In the genomic region with DNA sequence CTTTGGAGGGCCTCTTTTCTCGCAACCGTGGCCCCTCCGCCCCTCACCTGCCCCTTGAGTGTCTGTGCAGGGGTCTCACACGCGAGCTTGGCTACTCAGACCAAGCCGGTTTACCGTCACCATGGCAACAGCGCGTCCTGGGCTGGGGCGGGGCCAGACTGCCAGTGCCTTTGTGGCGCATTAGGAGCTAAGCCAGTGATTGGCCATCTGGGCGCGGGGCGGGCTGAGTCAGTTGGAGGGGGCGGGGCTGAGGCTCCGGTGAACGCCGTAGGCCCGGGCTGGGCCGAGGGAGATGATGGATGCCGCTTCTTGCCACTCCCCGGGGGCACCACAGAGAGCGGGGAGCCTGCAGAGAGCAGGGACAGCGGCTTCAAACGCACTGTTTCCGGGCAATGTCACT, we compare ENCODE assay signal across 8 cellular contexts. TPM values are rescaled to one million over a fixed set of nuclear protein-coding genes. Genes with fewer than 3 reads are reported as not detected.
A peak's percentile ranks its signal among the peaks of the same experiment; 100 is the strongest.
DNase-seq lines count a peak whose midpoint lies in the region; ATAC-seq and TF ChIP-seq lines count a peak whose summit lies in the region.

No MANE protein-coding gene starts in this region.

- intact Hi-C loops in left cardiac atrium (cut with DNase I), result no loop called here

- H3K9ac ChIP-seq in parathyroid adenoma, result no peak overlapping the region

- H3K4me1 Mint-ChIP-seq in T-helper 1 cell treated with Interleukin-12 subunit alpha and Interleukin-12 subunit beta and Interleukin-4 antibody, amounts not matched to agents 30 μg/mL and 1 μg/mL, for 36 hours (ENCODE audit: low read depth), result peaks cover 23% of the 10 kb centered on the region

- no peak overlapping the region for H3K4me2 ChIP-seq in parathyroid adenoma (ENCODE audit: low read length)

- H3K4me3 ChIP-seq in astrocyte of the cerebellum (ENCODE audit: low read depth, low read length), result peak overlapping the region; percentile 26
- H3K4me3 ChIP-seq in parathyroid adenoma (ENCODE audit: low read depth, low read length), result no peak overlapping the region

- no peaks in the 10 kb centered on the region for H3K27me3 ChIP-seq in parathyroid adenoma (ENCODE audit: control insufficient read depth, insufficient read depth, low read length)

- no peak overlapping the region for H3K27ac ChIP-seq in parathyroid adenoma

- peaks cover 4% of the 10 kb centered on the region for H3K4me1 ChIP-seq in parathyroid adenoma

- H3K27ac Mint-ChIP-seq in T-helper 1 cell treated with Interleukin-12 subunit alpha and Interleukin-12 subunit beta and Interleukin-4 antibody, amounts not matched to agents 30 μg/mL and 1 μg/mL, for 36 hours, result peak overlapping the region; percentile 45

- no peaks in the 10 kb centered on the region for H3K9me3 ChIP-seq in parathyroid adenoma (ENCODE audit: control insufficient read depth, low read length)

- H3K27me3 Mint-ChIP-seq in T-helper 1 cell treated with Interleukin-12 subunit alpha and Interleukin-12 subunit beta and Interleukin-4 antibody, amounts not matched to agents 30 μg/mL and 1 μg/mL, for 36 hours (ENCODE audit: low read depth), result peaks cover 5% of the 10 kb centered on the region

- DNase-seq in D341Med (ENCODE audit: low spot score) (peak; percentile 69), astrocyte of the cerebellum (ENCODE audit: low read depth) (peak; percentile 37), left cardiac atrium (peak; percentile 94), superior temporal gyrus (ENCODE audit: extremely low spot score) (peak; percentile 94), NCI-H1105 treated with DMSO at 0.1 percent for 48 hours (lab: John Stamatoyannopoulos, UW) (no peak)

- H3K36me3 ChIP-seq in parathyroid adenoma (ENCODE audit: control insufficient read depth, insufficient read depth, low read length), result no peaks in the 10 kb centered on the region

- no peaks in the 10 kb centered on the region for H3K9me3 Mint-ChIP-seq in T-helper 1 cell treated with Interleukin-12 subunit alpha and Interleukin-12 subunit beta and Interleukin-4 antibody, amounts not matched to agents 30 μg/mL and 1 μg/mL, for 36 hours

- H2AFZ ChIP-seq in parathyroid adenoma, result peak overlapping the region; percentile 91

- no peaks in the 10 kb centered on the region for H3K79me2 ChIP-seq in parathyroid adenoma

- TF ChIP-seq CTCF in astrocyte of the cerebellum (IDR thresholded peaks at IDR 0.05; ENCODE audit: low read depth, low read length, missing control alignments) (no peak), parathyroid adenoma (IDR thresholded peaks at IDR 0.05) (no peak)

- no peaks in the 10 kb centered on the region for H3K36me3 Mint-ChIP-seq in T-helper 1 cell treated with Interleukin-12 subunit alpha and Interleukin-12 subunit beta and Interleukin-4 antibody, amounts not matched to agents 30 μg/mL and 1 μg/mL, for 36 hours (ENCODE audit: low read depth)

- in situ Hi-C loops in astrocyte of the cerebellum (cut with HindIII; ENCODE audit: low sequenced_read_pairs), result no loop called here

- peak overlapping the region; percentile 59 for H3K4me3 Mint-ChIP-seq in T-helper 1 cell treated with Interleukin-12 subunit alpha and Interleukin-12 subunit beta and Interleukin-4 antibody, amounts not matched to agents 30 μg/mL and 1 μg/mL, for 36 hours

- ATAC-seq in HG02678 (IDR thresholded peaks at IDR 0.05; ENCODE audit: unreplicated experiment) (peak; percentile 81), left cardiac atrium (peak; percentile 98 to 100)

RNA-seq across cellular contexts. Expression of a gene that starts 48.7 kb away (rescaled TPM):
- not detected for total RNA-seq in left cardiac atrium

RNA-seq across cellular contexts. Expression of a gene that starts 55.9 kb away (rescaled TPM):
- total RNA-seq in left cardiac atrium, result 1 to 10 TPM; 1.4 to 2.0 TPM
